ENCODE assay signal across 1 cellular context in the genomic region with DNA sequence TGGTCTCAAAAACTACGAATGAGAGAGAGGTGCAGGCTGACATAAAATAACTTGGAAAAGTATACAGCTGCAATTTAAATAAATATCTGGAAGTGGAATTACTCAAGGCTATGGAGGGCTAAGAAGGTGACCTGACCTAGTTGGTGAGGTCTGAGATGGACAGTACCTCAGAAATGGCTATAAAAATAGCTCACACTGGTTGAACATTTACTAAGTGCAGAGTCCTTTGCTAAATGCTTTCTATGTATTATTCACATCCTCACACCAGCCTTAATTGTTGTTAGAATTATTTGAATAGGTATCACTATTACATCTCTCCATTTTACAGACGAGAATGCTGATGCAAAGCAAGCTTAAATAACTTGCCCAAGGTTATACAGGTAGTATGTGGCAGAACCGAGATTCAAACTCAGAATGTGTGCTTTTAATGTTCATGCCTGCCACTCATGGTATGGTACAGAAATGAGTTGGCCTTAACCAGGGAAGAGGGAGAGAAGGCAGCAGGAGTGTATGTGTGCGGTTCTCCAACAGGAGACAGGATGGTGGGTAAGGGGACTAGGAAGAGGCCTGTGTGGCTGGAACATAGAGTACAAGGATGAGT.
TF ChIP-seq lines count a peak whose summit lies in the region.

No MANE protein-coding gene starts in this region.

TF ChIP-seq in K562, 482 proteins besides CTCF, POLR2A, EP300 and RAD21:
- TF ChIP-seq, protein P1, sequence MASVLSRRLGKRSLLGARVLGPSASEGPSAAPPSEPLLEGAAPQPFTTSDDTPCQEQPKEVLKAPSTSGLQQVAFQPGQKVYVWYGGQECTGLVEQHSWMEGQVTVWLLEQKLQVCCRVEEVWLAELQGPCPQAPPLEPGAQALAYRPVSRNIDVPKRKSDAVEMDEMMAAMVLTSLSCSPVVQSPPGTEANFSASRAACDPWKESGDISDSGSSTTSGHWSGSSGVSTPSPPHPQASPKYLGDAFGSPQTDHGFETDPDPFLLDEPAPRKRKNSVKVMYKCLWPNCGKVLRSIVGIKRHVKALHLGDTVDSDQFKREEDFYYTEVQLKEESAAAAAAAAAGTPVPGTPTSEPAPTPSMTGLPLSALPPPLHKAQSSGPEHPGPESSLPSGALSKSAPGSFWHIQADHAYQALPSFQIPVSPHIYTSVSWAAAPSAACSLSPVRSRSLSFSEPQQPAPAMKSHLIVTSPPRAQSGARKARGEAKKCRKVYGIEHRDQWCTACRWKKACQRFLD (CRISPR knock-in tag; IDR thresholded peaks at IDR 0.05) = no peak
- TF ChIP-seq, protein P2, sequence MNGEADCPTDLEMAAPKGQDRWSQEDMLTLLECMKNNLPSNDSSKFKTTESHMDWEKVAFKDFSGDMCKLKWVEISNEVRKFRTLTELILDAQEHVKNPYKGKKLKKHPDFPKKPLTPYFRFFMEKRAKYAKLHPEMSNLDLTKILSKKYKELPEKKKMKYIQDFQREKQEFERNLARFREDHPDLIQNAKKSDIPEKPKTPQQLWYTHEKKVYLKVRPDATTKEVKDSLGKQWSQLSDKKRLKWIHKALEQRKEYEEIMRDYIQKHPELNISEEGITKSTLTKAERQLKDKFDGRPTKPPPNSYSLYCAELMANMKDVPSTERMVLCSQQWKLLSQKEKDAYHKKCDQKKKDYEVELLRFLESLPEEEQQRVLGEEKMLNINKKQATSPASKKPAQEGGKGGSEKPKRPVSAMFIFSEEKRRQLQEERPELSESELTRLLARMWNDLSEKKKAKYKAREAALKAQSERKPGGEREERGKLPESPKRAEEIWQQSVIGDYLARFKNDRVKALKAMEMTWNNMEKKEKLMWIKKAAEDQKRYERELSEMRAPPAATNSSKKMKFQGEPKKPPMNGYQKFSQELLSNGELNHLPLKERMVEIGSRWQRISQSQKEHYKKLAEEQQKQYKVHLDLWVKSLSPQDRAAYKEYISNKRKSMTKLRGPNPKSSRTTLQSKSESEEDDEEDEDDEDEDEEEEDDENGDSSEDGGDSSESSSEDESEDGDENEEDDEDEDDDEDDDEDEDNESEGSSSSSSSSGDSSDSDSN (IDR thresholded peaks at IDR 0.05; ENCODE audit: borderline replicate concordance in 1 of 2, low read depth in 2 of 2, low read length in 2 of 2) = no peak
- TF ChIP-seq, protein P3, sequence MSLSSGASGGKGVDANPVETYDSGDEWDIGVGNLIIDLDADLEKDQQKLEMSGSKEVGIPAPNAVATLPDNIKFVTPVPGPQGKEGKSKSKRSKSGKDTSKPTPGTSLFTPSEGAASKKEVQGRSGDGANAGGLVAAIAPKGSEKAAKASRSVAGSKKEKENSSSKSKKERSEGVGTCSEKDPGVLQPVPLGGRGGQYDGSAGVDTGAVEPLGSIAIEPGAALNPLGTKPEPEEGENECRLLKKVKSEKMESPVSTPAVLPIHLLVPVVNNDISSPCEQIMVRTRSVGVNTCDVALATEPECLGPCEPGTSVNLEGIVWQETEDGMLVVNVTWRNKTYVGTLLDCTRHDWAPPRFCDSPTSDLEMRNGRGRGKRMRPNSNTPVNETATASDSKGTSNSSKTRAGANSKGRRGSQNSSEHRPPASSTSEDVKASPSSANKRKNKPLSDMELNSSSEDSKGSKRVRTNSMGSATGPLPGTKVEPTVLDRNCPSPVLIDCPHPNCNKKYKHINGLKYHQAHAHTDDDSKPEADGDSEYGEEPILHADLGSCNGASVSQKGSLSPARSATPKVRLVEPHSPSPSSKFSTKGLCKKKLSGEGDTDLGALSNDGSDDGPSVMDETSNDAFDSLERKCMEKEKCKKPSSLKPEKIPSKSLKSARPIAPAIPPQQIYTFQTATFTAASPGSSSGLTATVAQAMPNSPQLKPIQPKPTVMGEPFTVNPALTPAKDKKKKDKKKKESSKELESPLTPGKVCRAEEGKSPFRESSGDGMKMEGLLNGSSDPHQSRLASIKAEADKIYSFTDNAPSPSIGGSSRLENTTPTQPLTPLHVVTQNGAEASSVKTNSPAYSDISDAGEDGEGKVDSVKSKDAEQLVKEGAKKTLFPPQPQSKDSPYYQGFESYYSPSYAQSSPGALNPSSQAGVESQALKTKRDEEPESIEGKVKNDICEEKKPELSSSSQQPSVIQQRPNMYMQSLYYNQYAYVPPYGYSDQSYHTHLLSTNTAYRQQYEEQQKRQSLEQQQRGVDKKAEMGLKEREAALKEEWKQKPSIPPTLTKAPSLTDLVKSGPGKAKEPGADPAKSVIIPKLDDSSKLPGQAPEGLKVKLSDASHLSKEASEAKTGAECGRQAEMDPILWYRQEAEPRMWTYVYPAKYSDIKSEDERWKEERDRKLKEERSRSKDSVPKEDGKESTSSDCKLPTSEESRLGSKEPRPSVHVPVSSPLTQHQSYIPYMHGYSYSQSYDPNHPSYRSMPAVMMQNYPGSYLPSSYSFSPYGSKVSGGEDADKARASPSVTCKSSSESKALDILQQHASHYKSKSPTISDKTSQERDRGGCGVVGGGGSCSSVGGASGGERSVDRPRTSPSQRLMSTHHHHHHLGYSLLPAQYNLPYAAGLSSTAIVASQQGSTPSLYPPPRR (CRISPR knock-in tag; IDR thresholded peaks at IDR 0.05; ENCODE audit: borderline replicate concordance) = no peak
- TF ChIP-seq LARP7 (IDR thresholded peaks at IDR 0.05) = no peak
